In the genomic region with DNA sequence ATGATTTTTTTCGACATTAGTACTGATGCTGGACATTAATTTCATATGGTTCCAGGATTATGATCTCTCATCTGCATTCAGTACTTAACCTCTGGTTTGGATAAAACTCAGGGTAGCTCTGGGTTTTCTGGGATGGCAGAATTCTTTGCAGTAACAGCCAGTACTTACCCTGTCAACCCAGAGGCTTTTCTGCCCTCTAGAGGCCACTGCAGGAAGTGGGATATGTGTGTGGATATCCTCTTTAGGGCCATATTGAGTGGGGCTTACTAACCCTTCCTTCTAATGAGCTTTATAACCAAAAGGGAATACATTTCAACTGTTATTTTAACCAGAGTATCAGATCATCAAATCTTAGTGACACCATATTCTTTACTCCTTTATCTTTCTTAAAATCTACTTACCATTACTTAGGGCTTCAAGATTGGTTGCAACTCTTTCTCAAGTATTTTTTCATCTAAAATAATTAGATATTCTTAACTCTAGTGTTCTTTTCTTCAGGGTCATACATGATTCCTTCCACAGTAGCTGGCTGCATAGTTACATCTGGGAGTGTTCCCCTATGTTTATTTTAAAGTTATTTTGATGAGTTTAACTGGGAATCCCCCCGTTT, we compare ENCODE assay signal across 8 cellular contexts.
DNase-seq lines count a peak whose midpoint lies in the region; ATAC-seq and TF ChIP-seq lines count a peak whose summit lies in the region.

No MANE protein-coding gene starts in this region.

- TF ChIP-seq CTCF in colonic mucosa (IDR thresholded peaks at IDR 0.05): peak; percentile 38
- peak; percentile 75 for TF ChIP-seq CTCF in smooth muscle cell (IDR thresholded peaks at IDR 0.05; ENCODE audit: borderline replicate concordance, insufficient read depth, poor library complexity, severe bottlenecking)

- no peaks in the 10 kb centered on the region for H3K36me3 Mint-ChIP-seq in activated T-helper 2 cell treated with anti-CD3 and anti-CD28 coated beads, Interferon-gamma antibody, Interleukin-2, Interleukin-4, amounts not matched to agents 10 μg/mL and 5 μg/mL and 100 μg/mL, durations not matched to agents 14 hours and 24 hours and 36 hours (ENCODE audit: low read depth)

- H4K20me1 ChIP-seq in smooth muscle cell (ENCODE audit: low read depth): no peaks in the 10 kb centered on the region

- H3K27ac ChIP-seq in colonic mucosa (no peak overlapping the region), smooth muscle cell (ENCODE audit: low read depth) (no peak overlapping the region)

- intact Hi-C loops in colonic mucosa (cut with DNase I): loop anchor here (5.0 to 10.0 kb wide), 2 partner anchors 106 to 123 kb away; no protein-coding TSS in a partner anchor
- intact Hi-C loops in activated T-helper 2 cell treated with anti-CD3 and anti-CD28 coated beads, Interferon-gamma antibody, Interleukin-2, Interleukin-4, amounts not matched to agents 10 μg/mL and 5 μg/mL and 100 μg/mL, durations not matched to agents 14 hours and 24 hours and 36 hours (cut with micrococcal nuclease): no loop called here

- no peak overlapping the region for H3K4me3 Mint-ChIP-seq in activated T-helper 2 cell treated with anti-CD3 and anti-CD28 coated beads, Interferon-gamma antibody, Interleukin-2, Interleukin-4, amounts not matched to agents 10 μg/mL and 5 μg/mL and 100 μg/mL, durations not matched to agents 14 hours and 24 hours and 36 hours (ENCODE audit: low read depth)

- no peak overlapping the region for H3K27ac Mint-ChIP-seq in activated T-helper 2 cell treated with anti-CD3 and anti-CD28 coated beads, Interferon-gamma antibody, Interleukin-2, Interleukin-4, amounts not matched to agents 10 μg/mL and 5 μg/mL and 100 μg/mL, durations not matched to agents 14 hours and 24 hours and 36 hours

- 52% methylated on average over 2 of the region's 2 CpGs for WGBS in smooth muscle cell (ENCODE audit: low lambda C conversion rate)

- H3K27me3 Mint-ChIP-seq in activated T-helper 2 cell treated with anti-CD3 and anti-CD28 coated beads, Interferon-gamma antibody, Interleukin-2, Interleukin-4, amounts not matched to agents 10 μg/mL and 5 μg/mL and 100 μg/mL, durations not matched to agents 14 hours and 24 hours and 36 hours (ENCODE audit: low read depth): no peaks in the 10 kb centered on the region

- ATAC-seq in HG02623 (IDR thresholded peaks at IDR 0.05; ENCODE audit: unreplicated experiment) (peak; percentile 55), HG03196 (IDR thresholded peaks at IDR 0.05; ENCODE audit: unreplicated experiment) (no peak)

- peak; percentile 42 for DNase-seq in DMS153 (lab: John Stamatoyannopoulos, UW)
- DNase-seq in NCI-H524 treated with DMSO at 0.1 percent for 48 hours (lab: John Stamatoyannopoulos, UW): peak; percentile 22
- DNase-seq in colonic mucosa: peak; percentile 52
- no peak for DNase-seq in smooth muscle cell (lab: John Stamatoyannopoulos, UW; ENCODE audit: unreplicated experiment)
- DNase-seq in activated T-helper 2 cell treated with anti-CD3 and anti-CD28 coated beads, Interferon-gamma antibody, Interleukin-2, Interleukin-4, amounts not matched to agents 10 μg/mL and 5 μg/mL and 100 μg/mL, durations not matched to agents 14 hours and 24 hours and 36 hours (ENCODE audit: low spot score): no peak
- no peak for DNase-seq in activated CD8-positive, alpha-beta memory T cell treated with anti-CD3 and anti-CD28 coated beads, Interleukin-2, amount 50 U/mL, for 4 hours

- H3K9me3 ChIP-seq in colonic mucosa (no peaks in the 10 kb centered on the region), smooth muscle cell (replicated peaks; ENCODE audit: low read depth) (no peaks in the 10 kb centered on the region)

- no peak overlapping the region for H3K4me2 ChIP-seq in smooth muscle cell

- H2AFZ ChIP-seq in smooth muscle cell (ENCODE audit: low read depth): no peak overlapping the region

- H3K9ac ChIP-seq in colonic mucosa (ENCODE audit: low read depth in 2 of 2, low read length in 2 of 2) (no peak overlapping the region), smooth muscle cell (ENCODE audit: low read depth) (no peak overlapping the region)

- H3K79me2 ChIP-seq in smooth muscle cell (ENCODE audit: low read depth): no peaks in the 10 kb centered on the region

- H3K4me1 ChIP-seq in colonic mucosa: no peaks in the 10 kb centered on the region
- no peaks in the 10 kb centered on the region for H3K4me1 ChIP-seq in smooth muscle cell (ENCODE audit: low read depth)

- H3K4me3 ChIP-seq in colonic mucosa (no peak overlapping the region), smooth muscle cell (no peak overlapping the region)

- H3K27me3 ChIP-seq in colonic mucosa (no peaks in the 10 kb centered on the region), smooth muscle cell (ENCODE audit: low read depth) (no peaks in the 10 kb centered on the region)

- H3K9me3 Mint-ChIP-seq in activated T-helper 2 cell treated with anti-CD3 and anti-CD28 coated beads, Interferon-gamma antibody, Interleukin-2, Interleukin-4, amounts not matched to agents 10 μg/mL and 5 μg/mL and 100 μg/mL, durations not matched to agents 14 hours and 24 hours and 36 hours: peaks cover 48% of the 10 kb centered on the region

- H3K36me3 ChIP-seq in colonic mucosa (no peaks in the 10 kb centered on the region), smooth muscle cell (ENCODE audit: low read depth) (no peaks in the 10 kb centered on the region)

- H3K4me1 Mint-ChIP-seq in activated T-helper 2 cell treated with anti-CD3 and anti-CD28 coated beads, Interferon-gamma antibody, Interleukin-2, Interleukin-4, amounts not matched to agents 10 μg/mL and 5 μg/mL and 100 μg/mL, durations not matched to agents 14 hours and 24 hours and 36 hours (ENCODE audit: low read depth): no peaks in the 10 kb centered on the region

- H3F3A ChIP-seq in smooth muscle cell (ENCODE audit: low read depth): no peaks in the 10 kb centered on the region

Comparison
In these comparisons a context has a peak if more than half of its experiments do, and no peak if none do; other contexts are left out.
1. DNase-seq: peak in DMS153 (single experiment), NCI-H524 treated with DMSO at 0.1 percent for 48 hours (single experiment) and colonic mucosa (single experiment); none in smooth muscle cell (single experiment), activated T-helper 2 cell treated with anti-CD3 and anti-CD28 coated beads, Interferon-gamma antibody, Interleukin-2, Interleukin-4, amounts not matched to agents 10 μg/mL and 5 μg/mL and 100 μg/mL, durations not matched to agents 14 hours and 24 hours and 36 hours (single experiment) and activated CD8-positive, alpha-beta memory T cell treated with anti-CD3 and anti-CD28 coated beads, Interleukin-2, amount 50 U/mL, for 4 hours (single experiment).